Comparison of ENCODE assay signal across 8 cellular contexts in genomic region chr2:173963817-173964564, GRCh38. TPM values are rescaled to one million over a fixed set of nuclear protein-coding genes. Genes with fewer than 3 reads are reported as not detected.
DNase-seq lines count a peak whose midpoint lies in the region; ATAC-seq lines count a peak whose summit lies in the region.

No MANE protein-coding gene starts in this region.

- DNase-seq in CD4-positive, alpha-beta memory T cell = peak; percentile 91 to 97 (median 93)
- DNase-seq in HPDE6-E6E7 (ENCODE audit: extremely low spot score) (peak; percentile 43), mesendoderm (peak; percentile 95)
- DNase-seq in NK-92 treated with Interleukin-12 subunit alpha and Interleukin-12 subunit beta, amount 100 ng/mL, for 24 hours (lab: John Stamatoyannopoulos, UW) = peak; percentile 95
- peak; percentile 74 to 87 (median 86) for DNase-seq in activated CD8-positive, alpha-beta memory T cell treated with anti-CD3 and anti-CD28 coated beads for 48 hours (ENCODE audit: low read depth in 2 of 3, low spot score in 2 of 3)
- DNase-seq in effector memory CD8-positive, alpha-beta T cell = peak; percentile 86 to 91 (median 88)
- DNase-seq in stimulated activated CD8-positive, alpha-beta memory T cell treated with anti-CD3 and anti-CD28 coated beads, Interleukin-15, amount 100 ng/mL, for 1 hour (ENCODE audit: low read depth) = peak; percentile 87

- H3K4me3 Mint-ChIP-seq in CD4-positive, alpha-beta memory T cell = peak overlapping the region; percentile 69 to 99 (median 83)
- H3K4me3 Mint-ChIP-seq in effector memory CD8-positive, alpha-beta T cell = peak overlapping the region; percentile 95 to 99

- no peaks in the 10 kb centered on the region for H3K27me3 ChIP-seq in CD4-positive, alpha-beta memory T cell (ENCODE audit: insufficient read depth, low read length)
- H3K27me3 ChIP-seq in mesendoderm (ENCODE audit: insufficient read depth, low read length, poor library complexity) = no peaks in the 10 kb centered on the region

- peak overlapping the region; percentile 100 for H3K18ac ChIP-seq in mesendoderm (ENCODE audit: low read length)

- peak overlapping the region; percentile 96 for H3K27ac ChIP-seq in CD4-positive, alpha-beta memory T cell (ENCODE audit: low read depth, low read length)
- H3K27ac ChIP-seq in mesendoderm (ENCODE audit: low read depth, low read length) = peak overlapping the region; percentile 100

- H3K4me3 ChIP-seq in CD4-positive, alpha-beta memory T cell (ENCODE audit: low read length in 2 of 2) = peak overlapping the region in 1 of 2 donors; percentile 63
- peak overlapping the region; percentile 98 for H3K4me3 ChIP-seq in mesendoderm (ENCODE audit: low read length)

- peaks cover 0 to 2% (median 0%) of the 10 kb centered on the region in 8 donors for H3K9me3 Mint-ChIP-seq in CD4-positive, alpha-beta memory T cell
- no peaks in the 10 kb centered on the region for H3K9me3 Mint-ChIP-seq in effector memory CD8-positive, alpha-beta T cell

- peak overlapping the region; percentile 99 for H3K4ac ChIP-seq in mesendoderm (ENCODE audit: low read depth, low read length)

- peak overlapping the region; percentile 95 for H3K56ac ChIP-seq in mesendoderm (ENCODE audit: low read length)

- peak overlapping the region; percentile 98 for H3K9ac ChIP-seq in mesendoderm (ENCODE audit: low read length)

- H3K36me3 Mint-ChIP-seq in CD4-positive, alpha-beta memory T cell = peaks cover 18 to 43% of the 10 kb centered on the region in 2 donors
- peaks cover 52% of the 10 kb centered on the region for H3K36me3 Mint-ChIP-seq in effector memory CD8-positive, alpha-beta T cell (ENCODE audit: insufficient read depth)

- no peaks in the 10 kb centered on the region for H3K9me3 ChIP-seq in CD4-positive, alpha-beta memory T cell (ENCODE audit: control insufficient read depth in 1 of 2, low read length in 2 of 2)

- H3K23ac ChIP-seq in mesendoderm (ENCODE audit: low read length) = no peak overlapping the region

- peaks cover 38% of the 10 kb centered on the region for H3K79me2 ChIP-seq in mesendoderm (ENCODE audit: control insufficient read depth, insufficient read depth, low read length)

- H4K8ac ChIP-seq in mesendoderm (ENCODE audit: low read depth, low read length) = no peak overlapping the region

- WGBS in mesendoderm (ENCODE audit: extremely low coverage, insufficient coverage, low lambda C conversion rate) = no CpG with 5 or more reads among the region's 87 CpGs

- peak overlapping the region; percentile 85 to 97 (median 90) for H3K27ac Mint-ChIP-seq in CD4-positive, alpha-beta memory T cell
- peak overlapping the region; percentile 99 for H3K27ac Mint-ChIP-seq in effector memory CD8-positive, alpha-beta T cell

- H3K36me3 ChIP-seq in CD4-positive, alpha-beta memory T cell (ENCODE audit: insufficient read depth, low read length) = no peaks in the 10 kb centered on the region
- H3K36me3 ChIP-seq in mesendoderm (ENCODE audit: control insufficient read depth, insufficient read depth, low read length) = no peaks in the 10 kb centered on the region

- peak overlapping the region; percentile 38 for H2BK15ac ChIP-seq in mesendoderm (replicated peaks; ENCODE audit: low read depth)

- H3K4me1 ChIP-seq in CD4-positive, alpha-beta memory T cell (ENCODE audit: insufficient read depth, low read length) = peaks cover 48% of the 10 kb centered on the region
- H3K4me1 ChIP-seq in mesendoderm (ENCODE audit: control insufficient read depth, low read depth, low read length) = no peaks in the 10 kb centered on the region

- H4K5ac ChIP-seq in mesendoderm (ENCODE audit: low read length) = no peak overlapping the region

- H2BK5ac ChIP-seq in mesendoderm (ENCODE audit: low read length) = peak overlapping the region; percentile 91

- peak; percentile 57 for ATAC-seq in GM19452 (IDR thresholded peaks at IDR 0.05; ENCODE audit: unreplicated experiment)
- peak; percentile 66 for ATAC-seq in effector memory CD8-positive, alpha-beta T cell (replicated peaks)

- H3K79me1 ChIP-seq in mesendoderm (ENCODE audit: low read length) = no peaks in the 10 kb centered on the region

- intact Hi-C loops in CD4-positive, alpha-beta memory T cell (cut with micrococcal nuclease) = loop anchor here (2.0 to 10.0 kb wide), 5 partner anchors 42 to 1205 kb away; partner anchors contain the start of genes ATF2, OLA1 and WIPF1

- peak overlapping the region; percentile 93 for H2BK120ac ChIP-seq in mesendoderm (ENCODE audit: low read depth, low read length)

- H3K4me1 Mint-ChIP-seq in CD4-positive, alpha-beta memory T cell = peaks cover 37 to 65% (median 49%) of the 10 kb centered on the region in 4 donors
- H3K4me1 Mint-ChIP-seq in effector memory CD8-positive, alpha-beta T cell (ENCODE audit: low read depth in 2 of 2) = peaks cover 36 to 44% of the 10 kb centered on the region in 2 donors

- POLR2A ChIA-PET in CD4-positive, alpha-beta memory T cell (lab: Charles Lee; ENCODE audit: partially characterized antibody) = interaction anchor here (0.8 to 2.2 kb wide), 8 partner anchors 8 to 373 kb away, joined by 3 to 7 read pairs (median 3); partner anchors contain the start of gene OLA1

- no peak overlapping the region for H3K4me2 ChIP-seq in mesendoderm (ENCODE audit: low read length)

- CTCF ChIA-PET in CD4-positive, alpha-beta memory T cell (lab: Charles Lee; ENCODE audit: partially characterized antibody) = no interaction called here

- no peak overlapping the region for H2AK5ac ChIP-seq in mesendoderm (ENCODE audit: low read length)

- no peaks in the 10 kb centered on the region for H3K27me3 Mint-ChIP-seq in CD4-positive, alpha-beta memory T cell
- no peaks in the 10 kb centered on the region for H3K27me3 Mint-ChIP-seq in effector memory CD8-positive, alpha-beta T cell

RNA-seq across cellular contexts. Expression of gene SP3, which starts 1.2 kb away (rescaled TPM):
- 100 to 1,000 TPM; 117 to 130 TPM for total RNA-seq in CD4-positive, alpha-beta memory T cell
- 10 to 100 TPM; 55.5 to 83.4 TPM for polyA plus RNA-seq in CD4-positive, alpha-beta memory T cell
- 36.5 TPM for polyA plus RNA-seq in mesendoderm (2013, experiment 1 of 2)
- polyA plus RNA-seq in mesendoderm (2013, experiment 2 of 2) = 35.4 TPM

Comparison
In these comparisons a context has a peak if more than half of its experiments do, and no peak if none do; other contexts are left out.
1. DNase-seq: peak in every context shown above with its lines; median percentile 95 in NK-92 treated with Interleukin-12 subunit alpha and Interleukin-12 subunit beta, amount 100 ng/mL, for 24 hours; 95 in mesendoderm; 93 in CD4-positive, alpha-beta memory T cell; 88 in effector memory CD8-positive, alpha-beta T cell; 87 in stimulated activated CD8-positive, alpha-beta memory T cell treated with anti-CD3 and anti-CD28 coated beads, Interleukin-15, amount 100 ng/mL, for 1 hour; 86 in activated CD8-positive, alpha-beta memory T cell treated with anti-CD3 and anti-CD28 coated beads for 48 hours; 43 in HPDE6-E6E7.